In the genomic region with DNA sequence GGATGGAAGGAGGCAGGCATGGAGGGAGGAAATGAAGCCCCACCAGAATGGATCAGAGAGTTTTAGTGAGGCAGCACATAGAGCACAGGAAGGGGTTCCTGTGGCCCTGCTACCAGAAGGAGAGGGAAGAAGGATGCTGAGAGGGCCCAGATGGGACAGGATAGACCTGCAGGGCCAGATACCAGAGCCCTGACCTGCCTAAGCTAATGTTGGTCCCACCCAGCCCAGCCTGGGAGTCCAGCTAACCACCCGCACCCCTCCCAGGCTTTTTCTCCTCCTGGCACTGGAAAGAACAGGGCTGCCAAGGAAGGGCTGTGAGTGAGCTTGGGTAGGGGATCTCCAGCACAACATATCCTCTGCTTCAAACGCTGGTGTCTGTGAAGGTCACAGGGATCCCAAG, we compare ENCODE assay signal across 22 cellular contexts. TPM values are rescaled to one million over a fixed set of nuclear protein-coding genes. Genes with fewer than 3 reads are reported as not detected.
DNase-seq lines count a peak whose midpoint lies in the region; ATAC-seq and TF ChIP-seq lines count a peak whose summit lies in the region.
"Had no signal": no experiment of that assay in that cellular context is flagged by ENCODE, and none has a peak within 500 bp of the region (broad histone marks: within the 10 kb centered on the region; RNA-seq: fewer than 3 reads in every experiment).

No MANE protein-coding gene starts in this region.

- H3K4me1 ChIP-seq in breast epithelium (peaks cover 0 to 15% of the 10 kb centered on the region in 2 donors), lower lobe of right lung (peaks cover 33% of the 10 kb centered on the region)

- H3K36me3 Mint-ChIP-seq in stimulated activated effector memory CD8-positive, alpha-beta T cell treated with anti-CD3 and anti-CD28 coated beads, Interleukin-12 subunit alpha, Interleukin-12 subunit beta, amount 100 ng/mL, for 72 hours, result no peaks in the 10 kb centered on the region
- H3K36me3 Mint-ChIP-seq: CD4-positive, CD25-positive, alpha-beta regulatory T cell had no signal

- TF ChIP-seq CTCF in breast epithelium (IDR thresholded peaks at IDR 0.05) (no peak), lower lobe of right lung (IDR thresholded peaks at IDR 0.05) (no peak)

- no peak for TF ChIP-seq POLR2A in breast epithelium (IDR thresholded peaks at IDR 0.05)

- no peaks in the 10 kb centered on the region for H3K9me3 Mint-ChIP-seq in stimulated activated effector memory CD8-positive, alpha-beta T cell treated with anti-CD3 and anti-CD28 coated beads, Interleukin-12 subunit alpha, Interleukin-12 subunit beta, amount 100 ng/mL, for 72 hours
- H3K9me3 Mint-ChIP-seq: GM23338, neural crest cell had no signal

- H3K27ac Mint-ChIP-seq in stimulated activated effector memory CD8-positive, alpha-beta T cell treated with anti-CD3 and anti-CD28 coated beads, Interleukin-12 subunit alpha, Interleukin-12 subunit beta, amount 100 ng/mL, for 72 hours, result peak overlapping the region; percentile 50
- H3K27ac Mint-ChIP-seq: activated CD8-positive, alpha-beta T cell treated with anti-CD3 and anti-CD28 coated beads, Interleukin-2, amount 10 ng/mL, durations not matched to agents 7 days and 5 days; GM23338 had no signal

- intact Hi-C loops in breast epithelium (cut with DNase I; ENCODE audit: low total_unique reads) (no loop called here), lower lobe of right lung (cut with DNase I) (no loop called here)

- H3K4me3 Mint-ChIP-seq in stimulated activated effector memory CD8-positive, alpha-beta T cell treated with anti-CD3 and anti-CD28 coated beads, Interleukin-12 subunit alpha, Interleukin-12 subunit beta, amount 100 ng/mL, for 72 hours, result no peak overlapping the region
- H3K4me3 Mint-ChIP-seq: activated CD8-positive, alpha-beta T cell treated with anti-CD3 and anti-CD28 coated beads, Interleukin-2, amount 10 ng/mL, durations not matched to agents 7 days and 5 days; CD4-positive, CD25-positive, alpha-beta regulatory T cell; GM23338; neural crest cell had no signal

- H3K4me1 Mint-ChIP-seq in stimulated activated effector memory CD8-positive, alpha-beta T cell treated with anti-CD3 and anti-CD28 coated beads, Interleukin-12 subunit alpha, Interleukin-12 subunit beta, amount 100 ng/mL, for 72 hours, result no peaks in the 10 kb centered on the region

- no peak for ATAC-seq in lower lobe of right lung
- no peak for ATAC-seq in stimulated activated effector memory CD8-positive, alpha-beta T cell treated with anti-CD3 and anti-CD28 coated beads, Interleukin-12 subunit alpha, Interleukin-12 subunit beta, amount 100 ng/mL, for 72 hours
- ATAC-seq in HG03457 (IDR thresholded peaks at IDR 0.05; ENCODE audit: unreplicated experiment), result no peak
- ATAC-seq in HG03571 (IDR thresholded peaks at IDR 0.05; ENCODE audit: unreplicated experiment), result no peak
- ATAC-seq: activated CD8-positive, alpha-beta T cell treated with anti-CD3 and anti-CD28 coated beads, Interleukin-2, amount 10 ng/mL, durations not matched to agents 7 days and 5 days; GM23338 had no signal

- no peaks in the 10 kb centered on the region for H3K36me3 ChIP-seq in breast epithelium
- H3K36me3 ChIP-seq in lower lobe of right lung, result peaks cover under 1% of the 10 kb centered on the region

- H3K4me3 ChIP-seq in breast epithelium, result peak overlapping the region in 1 of 3 donors; percentile 44
- H3K4me3 ChIP-seq in lower lobe of right lung, result no peak overlapping the region
- H3K4me3 ChIP-seq: GM23338, SK-N-MC had no signal

- H3K27ac ChIP-seq in breast epithelium (peak overlapping the region; percentile 92 to 98), lower lobe of right lung (peak overlapping the region; percentile 80)
- H3K27ac ChIP-seq: SK-N-MC had no signal

- H3K9me3 ChIP-seq in breast epithelium (no peaks in the 10 kb centered on the region), lower lobe of right lung (no peaks in the 10 kb centered on the region)

- DNase-seq in ELF-1 (ENCODE audit: low read depth, low spot score) (peak; percentile 42), breast epithelium (ENCODE audit: low spot score in 2 of 2) (no peak), lower lobe of right lung (no peak), inferior parietal cortex (ENCODE audit: extremely low spot score) (no peak)
- no peak for DNase-seq in stimulated activated effector memory CD8-positive, alpha-beta T cell treated with anti-CD3 and anti-CD28 coated beads, Interleukin-12 subunit alpha, Interleukin-12 subunit beta, amount 100 ng/mL, for 72 hours (ENCODE audit: low spot score in 2 of 2)
- no peak for DNase-seq in activated CD4-positive, alpha-beta T cell treated with anti-CD3 and anti-CD28 coated beads, Interleukin-2, amount 50 U/mL, for 1 hour
- DNase-seq: activated CD8-positive, alpha-beta T cell treated with anti-CD3 and anti-CD28 coated beads, Interleukin-2, amount 10 ng/mL, durations not matched to agents 7 days and 5 days; activated naive CD4-positive, alpha-beta T cell treated with Interleukin-2 at 50 U/mL for 16 hours; activated T-cell treated with anti-CD3 and anti-CD28 coated beads, Interleukin-2, amount 50 U/mL, for 1 hour; CD4-positive, CD25-positive, alpha-beta regulatory T cell; effector CD8-positive, alpha-beta T cell; NCI-H187 treated with DMSO at 0.1 percent for 48 hours; stimulated activated CD4-positive, alpha-beta T cell treated with anti-CD3 and anti-CD28 coated beads, Interleukin-12 subunit alpha, Interleukin-12 subunit beta, amount 100 ng/mL, for 4 hours; T-helper 9 cell had no signal

- no peaks in the 10 kb centered on the region for H3K27me3 ChIP-seq in breast epithelium
- H3K27me3 ChIP-seq in lower lobe of right lung (ENCODE audit: low read depth), result no peaks in the 10 kb centered on the region

RNA-seq across cellular contexts. Expression of a gene that starts 6.9 kb away (rescaled TPM):
- total RNA-seq in breast epithelium, result 10 to 100 TPM in 2 of 3 donors, not detected in 1; 28.5 to 56.3 TPM
- 6.2 TPM for total RNA-seq in lower lobe of right lung
- total RNA-seq: activated CD8-positive, alpha-beta T cell treated with anti-CD3 and anti-CD28 coated beads, Interleukin-2, amount 10 ng/mL, durations not matched to agents 7 days and 5 days; CD4-positive, CD25-positive, alpha-beta regulatory T cell; GM23338; left lobe of liver; neural crest cell had no signal

RNA-seq across cellular contexts. Expression of a gene that starts 12.8 kb away (rescaled TPM):
- total RNA-seq in breast epithelium (10 to 100 TPM in 1 of 3 donors, 1 to 10 TPM in 2; 5.2 to 16.5 (median 7.9) TPM), lower lobe of right lung (63.7 TPM)
- total RNA-seq: GM23338, neural crest cell, renal cortical epithelial cell had no signal

RNA-seq across cellular contexts. Expression of a gene that starts 15.7 kb away (rescaled TPM):
- 1 to 10 TPM; 5.8 to 9.8 (median 8.5) TPM for total RNA-seq in breast epithelium
- total RNA-seq in lower lobe of right lung, result 7.2 TPM
- total RNA-seq: CD4-positive, CD25-positive, alpha-beta regulatory T cell; mononuclear cell had no signal

RNA-seq across cellular contexts. Expression of a gene that starts 35.4 kb away (rescaled TPM):
- total RNA-seq in breast epithelium, result 10 to 100 TPM; 32.5 to 50.1 (median 37.0) TPM
- 46.2 TPM for total RNA-seq in lower lobe of right lung

RNA-seq across cellular contexts. Expression of a gene that starts 35.4 kb away (rescaled TPM):
- total RNA-seq in breast epithelium (10 to 100 TPM; 36.3 to 44.5 (median 37.0) TPM), lower lobe of right lung (43.6 TPM)
